Comparison of ENCODE assay signal across 8 cellular contexts in genomic region chr10:109852004-109852717, GRCh38.
DNase-seq lines count a peak whose midpoint lies in the region; ATAC-seq, FAIRE-seq and TF ChIP-seq lines count a peak whose summit lies in the region.

No MANE protein-coding gene starts in this region.

- TF ChIP-seq CTCF in HFFc6 (IDR thresholded peaks at IDR 0.05), result peak; percentile 93
- TF ChIP-seq CTCF in NB4 (IDR thresholded peaks at IDR 0.05; ENCODE audit: low read depth, low read length), result peak; percentile 94
- peak; percentile 62 to 89 (median 83) for TF ChIP-seq CTCF in gastrocnemius medialis (IDR thresholded peaks at IDR 0.05 in 4 of 5, conservative IDR thresholded peaks at IDR 0.05 in 1 of 5)

- peak; percentile 78 for ATAC-seq in T-helper 17 cell
- peak; percentile 88 to 89 for ATAC-seq in right cardiac atrium
- peak; percentile 86 to 90 for ATAC-seq in gastrocnemius medialis
- ATAC-seq in HG02970 (IDR thresholded peaks at IDR 0.05; ENCODE audit: low FRiP score, unreplicated experiment), result no peak

- FAIRE-seq in GM12891 (lab: Jason Lieb, UNC), result peak; percentile 98

- H3K4me1 Mint-ChIP-seq in HFFc6 (ENCODE audit: low read depth) (peaks cover 10% of the 10 kb centered on the region), T-helper 17 cell (peaks cover 19% of the 10 kb centered on the region)

- H3K36me3 ChIP-seq in gastrocnemius medialis, result no peaks in the 10 kb centered on the region

- peak; percentile 53 for DNase-seq in GM12891 (ENCODE audit: insufficient read length, low spot score)
- peak; percentile 65 for DNase-seq in HFFc6
- DNase-seq in NB4 (ENCODE audit: low read depth), result peak; percentile 73
- peak; percentile 32 to 68 (median 37) for DNase-seq in T-helper 17 cell
- DNase-seq in amygdala (lab: John Stamatoyannopoulos, UW), result peak in 54 of 56 donors; percentile 12 to 84 (median 50)
- DNase-seq in right cardiac atrium, result peak; percentile 79 to 89 (median 88)
- DNase-seq in gastrocnemius medialis, result peak; percentile 32 to 67

- H3K9me3 ChIP-seq in T-helper 17 cell (ENCODE audit: control insufficient read depth, low read length, poor library complexity, severe bottlenecking), result no peaks in the 10 kb centered on the region
- no peaks in the 10 kb centered on the region for H3K9me3 ChIP-seq in right cardiac atrium (ENCODE audit: control insufficient read depth, low read length)
- no peaks in the 10 kb centered on the region for H3K9me3 ChIP-seq in gastrocnemius medialis

- no peaks in the 10 kb centered on the region for H3K9me3 Mint-ChIP-seq in HFFc6

- intact Hi-C loops in right cardiac atrium (cut with DNase I), result no loop called here
- intact Hi-C loops in gastrocnemius medialis (cut with DNase I; ENCODE audit: low total_unique reads), result no loop called here

- TF ChIP-seq POLR2A in GM12891 (IDR thresholded peaks at IDR 0.05; ENCODE audit: low read depth, low read length), result no peak
- TF ChIP-seq POLR2A in NB4 (IDR thresholded peaks at IDR 0.05; ENCODE audit: extremely low read depth, insufficient read length), result no peak
- TF ChIP-seq POLR2A in gastrocnemius medialis (IDR thresholded peaks at IDR 0.05), result no peak

- no peaks in the 10 kb centered on the region for H3K27me3 ChIP-seq in right cardiac atrium (ENCODE audit: control insufficient read depth, insufficient read depth)
- no peaks in the 10 kb centered on the region for H3K27me3 ChIP-seq in gastrocnemius medialis

- H3K27ac Mint-ChIP-seq in HFFc6 (no peak overlapping the region), T-helper 17 cell (no peak overlapping the region)

- H3K4me3 Mint-ChIP-seq in HFFc6, result peak overlapping the region; percentile 8; the same call in 1 of the 2 replicates
- peak overlapping the region; percentile 60 for H3K4me3 Mint-ChIP-seq in T-helper 17 cell

- H3K36me3 Mint-ChIP-seq in HFFc6 (ENCODE audit: low read depth) (no peaks in the 10 kb centered on the region), T-helper 17 cell (ENCODE audit: low read depth) (no peaks in the 10 kb centered on the region)

- H3K4me1 ChIP-seq in right cardiac atrium (ENCODE audit: control insufficient read depth, insufficient read depth, low read length) (no peaks in the 10 kb centered on the region), gastrocnemius medialis (peaks cover 7% of the 10 kb centered on the region in 2 donors)

- in situ Hi-C loops in gastrocnemius medialis (cut with MboI; ENCODE audit: low sequenced_read_pairs in 4 of 4), result no loop called here

- 18% methylated on average over 15 of the region's 15 CpGs for WGBS in right cardiac atrium

- H3K4me3 ChIP-seq in NB4 (ENCODE audit: low read depth, low read length), result no peak overlapping the region
- no peak overlapping the region for H3K4me3 ChIP-seq in right cardiac atrium (ENCODE audit: low read length)
- H3K4me3 ChIP-seq in gastrocnemius medialis, result no peak overlapping the region

- H3K27ac ChIP-seq in right cardiac atrium (ENCODE audit: low read length), result no peak overlapping the region
- no peak overlapping the region for H3K27ac ChIP-seq in gastrocnemius medialis

- H3K27me3 Mint-ChIP-seq in HFFc6 (ENCODE audit: insufficient read depth) (peaks cover 14% of the 10 kb centered on the region), T-helper 17 cell (peaks cover 31% of the 10 kb centered on the region)

TF ChIP-seq in GM12891, 5 proteins besides CTCF, POLR2A, EP300 and RAD21:
- no peak for TF ChIP-seq TAF1 (IDR thresholded peaks at IDR 0.05; ENCODE audit: low read depth, low read length)
- TF ChIP-seq POLR2AphosphoS5 (IDR thresholded peaks at IDR 0.05; ENCODE audit: low read depth, low read length), result no peak
- no peak for TF ChIP-seq POU2F2 (IDR thresholded peaks at IDR 0.05; ENCODE audit: low read depth, low read length)
- TF ChIP-seq PAX5 (IDR thresholded peaks at IDR 0.05; ENCODE audit: insufficient read depth, low read length, severe bottlenecking), result no peak
- no peak for TF ChIP-seq SPI1 (IDR thresholded peaks at IDR 0.05; ENCODE audit: low read depth, low read length)

Comparison
In these comparisons a context has a peak if more than half of its experiments do, and no peak if none do; other contexts are left out.
1. DNase-seq: peak in every context shown above with its lines; median percentile 88 in right cardiac atrium; 73 in NB4; 65 in HFFc6; 53 in GM12891; 50 in amygdala; 50 in gastrocnemius medialis; 37 in T-helper 17 cell.